ENCODE assay signal across 23 cellular contexts in genomic region chr18:79540161-79540913, GRCh38.
A peak's percentile ranks its signal among the peaks of the same experiment; 100 is the strongest.
DNase-seq lines count a peak whose midpoint lies in the region; ATAC-seq and TF ChIP-seq lines count a peak whose summit lies in the region.
"Had no signal": no experiment of that assay in that cellular context is flagged by ENCODE, and none has a peak within 500 bp of the region (broad histone marks: within the 10 kb centered on the region; RNA-seq: fewer than 3 reads in every experiment).

No MANE protein-coding gene starts in this region.

- H3K27me3 Mint-ChIP-seq in MCF 10A (ENCODE audit: insufficient read depth, unreplicated experiment): no peaks in the 10 kb centered on the region
- H3K27me3 Mint-ChIP-seq: CD4-positive, alpha-beta T cell; stimulated activated naive CD8-positive, alpha-beta T cell treated with anti-CD3 and anti-CD28 coated beads, Interleukin-15, Interleukin-2, amounts not matched to agents 100 ng/mL and 50 ng/mL, for 24 hours; T-helper 17 cell had no signal

- H3K4me1 ChIP-seq in breast epithelium (peaks cover 0 to 4% of the 10 kb centered on the region in 2 donors), testis (no peaks in the 10 kb centered on the region)
- H3K4me1 ChIP-seq: ascending aorta had no signal

- H3K27me3 ChIP-seq in breast epithelium: no peaks in the 10 kb centered on the region
- H3K27me3 ChIP-seq in testis: no peaks in the 10 kb centered on the region
- H3K27me3 ChIP-seq: ascending aorta had no signal

- no peak overlapping the region for H3K27ac Mint-ChIP-seq in MCF 10A (ENCODE audit: low read depth, unreplicated experiment)
- H3K27ac Mint-ChIP-seq: activated T-helper 2 cell treated with anti-CD3 and anti-CD28 coated beads, Interferon-gamma antibody, Interleukin-2, Interleukin-4, amounts not matched to agents 10 μg/mL and 5 μg/mL and 100 μg/mL, durations not matched to agents 14 hours and 24 hours and 36 hours; CD4-positive, alpha-beta T cell; HFFc6; stimulated activated naive CD8-positive, alpha-beta T cell treated with anti-CD3 and anti-CD28 coated beads, Interleukin-15, Interleukin-2, amounts not matched to agents 100 ng/mL and 50 ng/mL, for 24 hours; T-helper 17 cell had no signal

- DNase-seq in breast epithelium (ENCODE audit: low spot score in 2 of 2) (peak; percentile 60 to 87), MCF 10A (ENCODE audit: unreplicated experiment) (no peak), epidermal melanocyte (ENCODE audit: insufficient read length, low spot score) (peak; percentile 67), mesenteric fat pad (ENCODE audit: low spot score) (peak; percentile 65), testis (peak; percentile 8), H4 (ENCODE audit: low spot score) (no peak), RPMI8226 (no peak)
- DNase-seq: activated CD4-positive, CD25-positive, alpha-beta regulatory T cell; CD4-positive, alpha-beta T cell; cortex of kidney; DND-41; HFFc6; mesenchymal stem cell; NCI-H187; NCI-H446 treated with DMSO at 0.1 percent for 48 hours; retina; Right ventricle myocardium superior; T-helper 17 cell had no signal

- TF ChIP-seq POLR2A in breast epithelium (IDR thresholded peaks at IDR 0.05) (no peak), testis (IDR thresholded peaks at IDR 0.05) (no peak)

- H3K4me3 ChIP-seq in breast epithelium (peak overlapping the region in 2 of 3 donors; percentile 23 to 55), testis (no peak overlapping the region)
- H3K4me3 ChIP-seq: ascending aorta had no signal

- 78 to 90% methylated on average over 16 of the region's 16 CpGs for WGBS in testis, 2 donors

- no peaks in the 10 kb centered on the region for H3K4me1 Mint-ChIP-seq in MCF 10A (ENCODE audit: insufficient read depth, unreplicated experiment)
- H3K4me1 Mint-ChIP-seq: neural crest cell had no signal

- no peak overlapping the region for H3K4me3 Mint-ChIP-seq in MCF 10A (ENCODE audit: unreplicated experiment)
- H3K4me3 Mint-ChIP-seq: CD4-positive, alpha-beta T cell; HFFc6; neural crest cell; stimulated activated naive CD8-positive, alpha-beta T cell treated with anti-CD3 and anti-CD28 coated beads, Interleukin-15, Interleukin-2, amounts not matched to agents 100 ng/mL and 50 ng/mL, for 24 hours; T-helper 17 cell had no signal

- TF ChIP-seq CTCF in breast epithelium (IDR thresholded peaks at IDR 0.05) (no peak), MCF 10A (IDR thresholded peaks at IDR 0.05; ENCODE audit: unreplicated experiment) (no peak), testis (IDR thresholded peaks at IDR 0.05) (no peak)

- peaks cover 46% of the 10 kb centered on the region for H3K9me3 Mint-ChIP-seq in MCF 10A (ENCODE audit: unreplicated experiment)

- intact Hi-C loops in breast epithelium (cut with DNase I; ENCODE audit: low total_unique reads): no loop called here
- intact Hi-C loops in MCF 10A (cut with micrococcal nuclease): no loop called here
- intact Hi-C loops in testis (cut with DNase I; ENCODE audit: low total_unique reads): no loop called here

- H3K36me3 ChIP-seq in breast epithelium (no peaks in the 10 kb centered on the region), testis (ENCODE audit: low read depth, missing control alignments) (no peaks in the 10 kb centered on the region)
- H3K36me3 ChIP-seq: ascending aorta had no signal

- no TSS peak for BruUV-seq in MCF 10A (replicated peaks; lab: Mats Ljungman, UMichigan)

- H3K9me3 ChIP-seq in breast epithelium (no peaks in the 10 kb centered on the region), testis (no peaks in the 10 kb centered on the region)

- CTCF ChIA-PET in MCF 10A (lab: Yijun Ruan, JAX): interaction anchor here (3.3 kb wide), 1 partner anchor 11 kb away, joined by 15 read pairs; no protein-coding TSS in a partner anchor

- H3K27ac ChIP-seq in breast epithelium: peak overlapping the region; percentile 91
- no peak overlapping the region for H3K27ac ChIP-seq in testis
- H3K27ac ChIP-seq: ascending aorta had no signal

- no peak for ATAC-seq in GM18909 (IDR thresholded peaks at IDR 0.05; ENCODE audit: poor library complexity, unreplicated experiment)
- ATAC-seq: T-helper 17 cell had no signal

- POLR2A ChIA-PET in MCF 10A (lab: Yijun Ruan, JAX): no interaction called here

- H3K36me3 Mint-ChIP-seq in MCF 10A (ENCODE audit: insufficient read depth, unreplicated experiment): no peaks in the 10 kb centered on the region

Comparison
In these comparisons a context has a peak if more than half of its experiments do, and no peak if none do; other contexts are left out.
1. DNase-seq: peak in breast epithelium (2 of 2), epidermal melanocyte (single experiment), mesenteric fat pad (single experiment) and testis (single experiment); none in MCF 10A (single experiment), H4 (single experiment) and RPMI8226 (single experiment).
2. H3K27ac ChIP-seq: peak in breast epithelium (2 of 2); none in testis (0 of 2).
3. H3K4me3 ChIP-seq: peak in breast epithelium (2 of 3); none in testis (0 of 2).